In genomic region chr1:48203287-48203900, GRCh38 we compare ENCODE assay signal across 8 cellular contexts. TPM values are rescaled to one million over a fixed set of nuclear protein-coding genes. Genes with fewer than 3 reads are reported as not detected.
DNase-seq lines count a peak whose midpoint lies in the region; ATAC-seq and TF ChIP-seq lines count a peak whose summit lies in the region.

No MANE protein-coding gene starts in this region.

- no peaks in the 10 kb centered on the region for H3K36me3 Mint-ChIP-seq in mesothelial cell of epicardium

- ATAC-seq in GM21526 (IDR thresholded peaks at IDR 0.05; ENCODE audit: low FRiP score, unreplicated experiment) (peak; percentile 52), GM19467 (IDR thresholded peaks at IDR 0.05; ENCODE audit: unreplicated experiment) (no peak)

- no peak overlapping the region for H2AFZ ChIP-seq in mammary epithelial cell (ENCODE audit: low read depth, low read length)

- peaks cover 21% of the 10 kb centered on the region for H3K27me3 Mint-ChIP-seq in mesothelial cell of epicardium (ENCODE audit: low read depth)

- peaks cover 2% of the 10 kb centered on the region for H3K27me3 ChIP-seq in mammary epithelial cell (ENCODE audit: insufficient read depth, low read length)

- no peak overlapping the region for H3K4me3 Mint-ChIP-seq in mesothelial cell of epicardium

- DNase-seq in DMS153 treated with DMSO at 0.1 percent for 48 hours (lab: John Stamatoyannopoulos, UW; ENCODE audit: unreplicated experiment) (peak; percentile 47), NCI-H2029 (lab: John Stamatoyannopoulos, UW) (peak; percentile 63), mammary epithelial cell (peak; percentile 48), mesothelial cell of epicardium (ENCODE audit: low spot score in 2 of 2, unreplicated experiment in 2 of 2) (no peak), activated gamma-delta T cell (lab: John Stamatoyannopoulos, UW) (no peak), posterior vena cava (ENCODE audit: low spot score) (no peak)

- 76% methylated on average over 3 of the region's 3 CpGs for WGBS in mammary epithelial cell (ENCODE audit: low coverage, missing lambda C conversion rate)

- H3K27ac ChIP-seq in mammary epithelial cell (ENCODE audit: insufficient read depth, low read depth, low read length): no peak overlapping the region

- no peaks in the 10 kb centered on the region for H3K36me3 ChIP-seq in mammary epithelial cell (ENCODE audit: insufficient read depth, low read length)

- no peaks in the 10 kb centered on the region for H3K79me2 ChIP-seq in mammary epithelial cell (ENCODE audit: insufficient read depth, low read length)

- CTCF ChIA-PET in mammary epithelial cell (lab: Charles Lee; ENCODE audit: low non-redundant PET): interaction anchor here (0.6 to 0.8 kb wide), 3 partner anchors 8 to 142 kb away, joined by 3 to 5 read pairs (median 3); no protein-coding TSS in a partner anchor

- no peaks in the 10 kb centered on the region for H3K9me3 Mint-ChIP-seq in mesothelial cell of epicardium

- in situ Hi-C loops in mammary epithelial cell (cut with MboI; ENCODE audit: low sequenced_read_pairs in 2 of 2): loop anchor here (5.0 to 25.0 kb wide), 3 partner anchors 96 to 469 kb away; no protein-coding TSS in a partner anchor

- H3K9me3 ChIP-seq in mammary epithelial cell (replicated peaks; ENCODE audit: insufficient read depth, low read length): no peaks in the 10 kb centered on the region

- H3K9ac ChIP-seq in mammary epithelial cell (ENCODE audit: insufficient read depth, low read length): no peak overlapping the region

- no peak overlapping the region for H3K4me3 ChIP-seq in mammary epithelial cell (replicated peaks in 1 of 3; ENCODE audit: insufficient read depth in 1 of 3, low read depth in 2 of 3, low read length in 3 of 3)

- H3K4me1 ChIP-seq in mammary epithelial cell (ENCODE audit: insufficient read depth, low read length): peaks cover 15% of the 10 kb centered on the region

- H3K4me2 ChIP-seq in mammary epithelial cell (ENCODE audit: insufficient read depth, low read depth, low read length): no peak overlapping the region

- intact Hi-C loops in mammary epithelial cell (cut with micrococcal nuclease) (loop anchor here (2.0 kb wide), 2 partner anchors 207 to 255 kb away; partner anchors contain the start of gene TRABD2B), posterior vena cava (cut with DNase I) (loop anchor here (10.0 kb wide), 3 partner anchors 89 to 459 kb away; no protein-coding TSS in a partner anchor)

- TF ChIP-seq CTCF in mammary epithelial cell (conservative IDR thresholded peaks at IDR 0.05 in 1 of 2, IDR thresholded peaks at IDR 0.05 in 1 of 2; ENCODE audit: extremely low read depth in 1 of 2, insufficient read depth in 1 of 2, low read depth in 1 of 2, low read length in 2 of 2) (peak; percentile 58 to 69), mesothelial cell of epicardium (IDR thresholded peaks at IDR 0.05; ENCODE audit: unreplicated experiment) (peak; percentile 81)

- BruUV-seq in mammary epithelial cell (replicated peaks; lab: Mats Ljungman, UMichigan): no TSS peak

- H3K4me1 Mint-ChIP-seq in mesothelial cell of epicardium: peaks cover 7% of the 10 kb centered on the region

- H4K20me1 ChIP-seq in mammary epithelial cell (ENCODE audit: insufficient read depth, low read length): no peaks in the 10 kb centered on the region

- no peak overlapping the region for H3K27ac Mint-ChIP-seq in mesothelial cell of epicardium

- dilution Hi-C loops in mammary epithelial cell (cut with HindIII; ENCODE audit: low sequenced_read_pairs): no loop called here

RNA-seq across cellular contexts. Expression of gene SLC5A9, which starts 19.1 kb away (rescaled TPM):
- total RNA-seq in mammary epithelial cell (not detected), mesothelial cell of epicardium (0.07 TPM in 2 of 3 replicates, not detected in the other), posterior vena cava (under 1 TPM; 0.28 to 0.67 TPM)
- polyA plus RNA-seq in mammary epithelial cell: not detected
- polyA minus RNA-seq in mammary epithelial cell: not detected

Comparison
In these comparisons a context has a peak if more than half of its experiments do, and no peak if none do; other contexts are left out.
1. DNase-seq: peak in DMS153 treated with DMSO at 0.1 percent for 48 hours (single experiment), NCI-H2029 (single experiment) and mammary epithelial cell (single experiment); none in mesothelial cell of epicardium (0 of 2), activated gamma-delta T cell (single experiment) and posterior vena cava (single experiment).